Comparison of ENCODE assay signal across 1 cellular context in the genomic region with DNA sequence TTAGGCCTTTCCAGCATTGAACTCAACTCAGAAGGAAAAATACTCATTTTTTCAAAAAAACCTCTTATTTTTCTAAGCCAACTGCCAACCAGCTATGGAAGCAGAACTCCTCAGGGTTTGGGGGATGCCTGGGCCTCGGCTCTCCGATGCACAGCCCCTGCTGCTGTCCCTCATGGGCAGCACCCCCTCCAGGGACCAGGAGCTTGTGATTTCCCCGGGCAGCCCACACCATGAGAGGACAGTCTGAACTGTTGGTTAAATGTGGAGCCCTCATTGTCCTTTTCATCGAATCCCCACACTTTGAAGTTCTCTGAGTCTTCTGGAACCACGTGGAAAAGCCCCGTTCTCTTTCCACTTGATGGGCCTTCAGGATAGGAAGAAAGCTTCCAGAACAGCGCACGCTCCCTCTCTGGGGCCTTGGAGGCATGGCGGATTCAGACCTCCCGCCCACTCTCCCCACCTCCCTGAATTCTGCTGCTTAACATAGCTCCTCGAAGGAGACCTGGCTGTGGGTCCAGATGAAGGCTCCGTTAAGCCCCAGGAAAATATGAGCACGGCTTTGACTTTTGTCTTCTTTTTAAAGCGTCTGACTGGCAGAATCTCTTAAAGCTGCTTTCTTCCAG.
TF ChIP-seq lines count a peak whose summit lies in the region.

No MANE protein-coding gene starts in this region.

TF ChIP-seq in H1, 55 proteins besides CTCF, POLR2A, EP300 and RAD21:
- TF ChIP-seq TAF7 (optimal IDR thresholded peaks at IDR 0.05; ENCODE audit: borderline replicate concordance, low read depth, low read length), result no peak
- TF ChIP-seq, protein P1, sequence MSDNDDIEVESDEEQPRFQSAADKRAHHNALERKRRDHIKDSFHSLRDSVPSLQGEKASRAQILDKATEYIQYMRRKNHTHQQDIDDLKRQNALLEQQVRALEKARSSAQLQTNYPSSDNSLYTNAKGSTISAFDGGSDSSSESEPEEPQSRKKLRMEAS (IDR thresholded peaks at IDR 0.05), result no peak
- no peak for TF ChIP-seq JUND (IDR thresholded peaks at IDR 0.05; ENCODE audit: low read length)
- TF ChIP-seq CBX5 (IDR thresholded peaks at IDR 0.05; ENCODE audit: low read depth, low read length), result no peak
- TF ChIP-seq YY1 (IDR thresholded peaks at IDR 0.05; ENCODE audit: low read depth, low read length), result no peak
- no peak for TF ChIP-seq SP1 (IDR thresholded peaks at IDR 0.05; ENCODE audit: low read depth, low read length)
- no peak for TF ChIP-seq BCL11A (IDR thresholded peaks at IDR 0.05; ENCODE audit: low read depth in 2 of 2, low read length in 2 of 2)
- TF ChIP-seq BRCA1 (IDR thresholded peaks at IDR 0.05; ENCODE audit: low read depth, low read length), result no peak
- no peak for TF ChIP-seq SP2 (IDR thresholded peaks at IDR 0.05; ENCODE audit: low read length)
- TF ChIP-seq, protein P2, sequence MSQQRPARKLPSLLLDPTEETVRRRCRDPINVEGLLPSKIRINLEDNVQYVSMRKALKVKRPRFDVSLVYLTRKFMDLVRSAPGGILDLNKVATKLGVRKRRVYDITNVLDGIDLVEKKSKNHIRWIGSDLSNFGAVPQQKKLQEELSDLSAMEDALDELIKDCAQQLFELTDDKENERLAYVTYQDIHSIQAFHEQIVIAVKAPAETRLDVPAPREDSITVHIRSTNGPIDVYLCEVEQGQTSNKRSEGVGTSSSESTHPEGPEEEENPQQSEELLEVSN (IDR thresholded peaks at IDR 0.05), result no peak
- no peak for TF ChIP-seq TBP (IDR thresholded peaks at IDR 0.05; ENCODE audit: low read depth, low read length)
